Comparison of ENCODE assay signal across 15 cellular contexts in the genomic region with DNA sequence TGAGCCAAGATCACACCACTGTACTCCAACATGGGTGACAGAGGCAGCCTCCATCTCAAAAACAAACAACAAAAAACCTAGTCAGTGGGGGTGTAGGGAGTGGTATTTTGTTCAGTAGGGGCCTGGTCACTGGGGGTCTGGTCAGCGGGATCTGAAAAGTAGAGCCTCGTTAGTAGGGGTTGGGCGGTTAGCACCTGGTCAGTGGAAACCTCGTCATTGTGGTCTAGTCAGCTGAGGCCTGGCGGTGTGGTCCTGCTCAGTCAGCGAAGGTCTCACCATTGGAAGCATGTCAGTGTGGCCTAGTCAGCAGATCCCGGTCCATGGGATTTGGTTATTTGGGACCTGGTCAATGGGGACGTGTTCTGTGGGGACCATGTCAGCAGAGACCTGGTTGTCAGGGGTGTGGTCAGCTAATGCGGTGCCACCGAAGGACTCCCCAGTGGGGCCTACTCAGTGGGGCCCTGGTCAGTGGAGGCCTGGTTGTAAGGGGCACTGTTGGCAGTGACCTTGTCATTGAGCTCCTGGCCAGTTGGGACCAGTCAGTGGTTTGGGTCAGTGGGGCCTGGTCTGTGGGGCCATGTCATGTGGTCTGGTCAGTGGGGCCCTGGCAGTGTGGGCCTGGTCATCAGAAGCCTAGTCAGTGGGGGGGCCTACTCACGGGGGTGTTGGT.
DNase-seq lines count a peak whose midpoint lies in the region; ATAC-seq and TF ChIP-seq lines count a peak whose summit lies in the region.
"Had no signal": no experiment of that assay in that cellular context is flagged by ENCODE, and none has a peak within 500 bp of the region (broad histone marks: within the 10 kb centered on the region; RNA-seq: fewer than 3 reads in every experiment).

No MANE protein-coding gene starts in this region.

- H3K14ac ChIP-seq in IMR-90 (replicated peaks; ENCODE audit: low read depth, low read length) = no peak overlapping the region

- H3K79me1 ChIP-seq in IMR-90 (ENCODE audit: low read depth in 1 of 2, low read length in 2 of 2) = no peaks in the 10 kb centered on the region

- peak overlapping the region; percentile 37 for H3K4me3 Mint-ChIP-seq in endothelial cell (ENCODE audit: unreplicated experiment)
- no peak overlapping the region for H3K4me3 Mint-ChIP-seq in activated T-cell treated with anti-CD3 and anti-CD28 coated beads, Interleukin-2, amount 50 U/mL, for 24 hours
- H3K4me3 Mint-ChIP-seq: CD4-positive, alpha-beta T cell; GM23338 had no signal

- TF ChIP-seq CTCF in IMR-90 (conservative IDR thresholded peaks at IDR 0.05; ENCODE audit: low read depth, low read length) (no peak), endothelial cell (IDR thresholded peaks at IDR 0.05; ENCODE audit: unreplicated experiment) (no peak), prostate gland (IDR thresholded peaks at IDR 0.05) (no peak)

- no peak overlapping the region for H4K8ac ChIP-seq in IMR-90 (ENCODE audit: low read depth in 2 of 2, low read length in 2 of 2)

- CTCF ChIA-PET in IMR-90 (lab: Yijun Ruan, JAX) = no interaction called here

- no peaks in the 10 kb centered on the region for H3K9me1 ChIP-seq in IMR-90 (ENCODE audit: insufficient read depth, low read length)

- peaks cover 10% of the 10 kb centered on the region for H3K36me3 Mint-ChIP-seq in endothelial cell (ENCODE audit: low read depth, unreplicated experiment)
- H3K36me3 Mint-ChIP-seq in activated T-cell treated with anti-CD3 and anti-CD28 coated beads, Interleukin-2, amount 50 U/mL, for 24 hours (ENCODE audit: low read depth) = no peaks in the 10 kb centered on the region

- intact Hi-C loops in IMR-90 (cut with micrococcal nuclease) = no loop called here
- intact Hi-C loops in prostate gland (cut with DNase I) = no loop called here

- peaks cover 27% of the 10 kb centered on the region for H3K9me3 Mint-ChIP-seq in endothelial cell (ENCODE audit: unreplicated experiment)
- no peaks in the 10 kb centered on the region for H3K9me3 Mint-ChIP-seq in activated T-cell treated with anti-CD3 and anti-CD28 coated beads, Interleukin-2, amount 50 U/mL, for 24 hours
- H3K9me3 Mint-ChIP-seq: CD4-positive, alpha-beta T cell had no signal

- no peak overlapping the region for H2AK5ac ChIP-seq in IMR-90 (ENCODE audit: low read depth, low read length)

- peak; percentile 40 for DNase-seq in activated CD8-positive, alpha-beta memory T cell treated with anti-CD3 and anti-CD28 coated beads, Interleukin-2, amount 50 U/mL, for 48 hours
- no peak for DNase-seq in activated CD8-positive, alpha-beta memory T cell treated with anti-CD3 and anti-CD28 coated beads, Interleukin-2, amount 50 U/mL, for 4 hours
- no peak for DNase-seq in IMR-90
- no peak for DNase-seq in endothelial cell (ENCODE audit: low spot score)
- no peak for DNase-seq in activated T-cell treated with anti-CD3 and anti-CD28 coated beads, Interleukin-2, amount 50 U/mL, for 24 hours
- DNase-seq in prostate gland (ENCODE audit: low spot score) = no peak
- no peak for DNase-seq in stimulated activated CD4-positive, alpha-beta T cell treated with anti-CD3 and anti-CD28 coated beads, Interleukin-4, amount 100 ng/mL, for 24 hours
- DNase-seq: ACHN, Calu3, DMS79 treated with DMSO at 0.1 percent for 48 hours, EL, H7 had no signal

- no TSS peak for BruUV-seq in IMR-90 (replicated peaks; lab: Mats Ljungman, UMichigan)

- no peak overlapping the region for H4K5ac ChIP-seq in IMR-90 (ENCODE audit: low read depth, low read length)

- in situ Hi-C loops in IMR-90 (cut with MboI; ENCODE audit: low sequenced_read_pairs) = no loop called here

- no peak overlapping the region for H3K9ac ChIP-seq in IMR-90 (ENCODE audit: low read depth, low read length)
- H3K9ac ChIP-seq: BLaER1 treated with 17β-estradiol and CSF1 and Interleukin-3, amounts not matched to agents 10 nM and 100 nM had no signal

- no peak overlapping the region for H2AFZ ChIP-seq in IMR-90 (replicated peaks; ENCODE audit: low read length, poor library complexity)
- H2AFZ ChIP-seq: GM23338 had no signal

- H3K36me3 ChIP-seq in IMR-90 (ENCODE audit: control insufficient read depth, insufficient read depth, low read length) = no peaks in the 10 kb centered on the region
- no peaks in the 10 kb centered on the region for H3K36me3 ChIP-seq in prostate gland
- H3K36me3 ChIP-seq: BLaER1 treated with 17β-estradiol and CSF1 and Interleukin-3, amounts not matched to agents 10 nM and 100 nM had no signal

- no peak overlapping the region for H3K4me3 ChIP-seq in IMR-90 (ENCODE audit: insufficient read depth, low read depth, low read length)
- no peak overlapping the region for H3K4me3 ChIP-seq in prostate gland
- H3K4me3 ChIP-seq: BLaER1 treated with 17β-estradiol and CSF1 and Interleukin-3, amounts not matched to agents 10 nM and 100 nM; GM23338 had no signal

- ATAC-seq in IMR-90 (ENCODE audit: low read depth) = no peak
- ATAC-seq: GM23338 had no signal

- POLR2A ChIA-PET in IMR-90 (lab: Charles Lee; ENCODE audit: unreplicated experiment) = no interaction called here

- no peak overlapping the region for H3K23ac ChIP-seq in IMR-90 (ENCODE audit: low read depth, low read length)

- no peak overlapping the region for H2BK5ac ChIP-seq in IMR-90 (ENCODE audit: low read depth, low read length, poor library complexity, severe bottlenecking)

- H3K27ac ChIP-seq in IMR-90 (ENCODE audit: insufficient read depth, low read length) = no peak overlapping the region
- no peak overlapping the region for H3K27ac ChIP-seq in prostate gland
- H3K27ac ChIP-seq: BLaER1 treated with 17β-estradiol and CSF1 and Interleukin-3, amounts not matched to agents 10 nM and 100 nM had no signal

- H3K27me3 Mint-ChIP-seq in endothelial cell (ENCODE audit: unreplicated experiment) = peaks cover 20% of the 10 kb centered on the region
- no peaks in the 10 kb centered on the region for H3K27me3 Mint-ChIP-seq in activated T-cell treated with anti-CD3 and anti-CD28 coated beads, Interleukin-2, amount 50 U/mL, for 24 hours
- H3K27me3 Mint-ChIP-seq: CD4-positive, alpha-beta T cell had no signal

- TF ChIP-seq RAD21 in IMR-90 (IDR thresholded peaks at IDR 0.05; ENCODE audit: low read length) = no peak

- H3K4me1 ChIP-seq in IMR-90 (ENCODE audit: control insufficient read depth, insufficient read depth, low read length) (no peaks in the 10 kb centered on the region), prostate gland (replicated peaks) (no peaks in the 10 kb centered on the region)

- H3K4me1 Mint-ChIP-seq in endothelial cell (ENCODE audit: unreplicated experiment) = no peaks in the 10 kb centered on the region
- H3K4me1 Mint-ChIP-seq in activated T-cell treated with anti-CD3 and anti-CD28 coated beads, Interleukin-2, amount 50 U/mL, for 24 hours (ENCODE audit: low read depth) = no peaks in the 10 kb centered on the region
- H3K4me1 Mint-ChIP-seq: GM23338 had no signal

- no peak overlapping the region for H4K91ac ChIP-seq in IMR-90 (ENCODE audit: insufficient read depth, low read depth, low read length)

- dilution Hi-C loops in IMR-90 (cut with HindIII; ENCODE audit: low sequenced_read_pairs, unreplicated experiment) = no loop called here

- no peak overlapping the region for H3K18ac ChIP-seq in IMR-90 (ENCODE audit: low read depth, low read length)

- no peak overlapping the region for H3K4ac ChIP-seq in IMR-90 (ENCODE audit: low read depth, low read length)

- H3K4me2 ChIP-seq in IMR-90 (ENCODE audit: low read depth, low read length) = no peak overlapping the region
- H3K4me2 ChIP-seq: GM23338 had no signal

- H3K56ac ChIP-seq in IMR-90 (ENCODE audit: extremely low read depth, insufficient read depth, low read length) = no peak overlapping the region

- H2BK20ac ChIP-seq in IMR-90 (ENCODE audit: low read depth, low read length) = no peak overlapping the region

- H3K27me3 ChIP-seq in IMR-90 (ENCODE audit: control insufficient read depth, insufficient read depth, low read length) = no peaks in the 10 kb centered on the region
- H3K27me3 ChIP-seq in prostate gland (replicated peaks; ENCODE audit: insufficient read depth) = no peaks in the 10 kb centered on the region
- H3K27me3 ChIP-seq: BLaER1 treated with 17β-estradiol and CSF1 and Interleukin-3, amounts not matched to agents 10 nM and 100 nM had no signal

- no peak overlapping the region for H2BK15ac ChIP-seq in IMR-90 (ENCODE audit: low read depth, low read length)

- H4K20me1 ChIP-seq in IMR-90 (ENCODE audit: insufficient read depth, low read length) = no peaks in the 10 kb centered on the region
- H4K20me1 ChIP-seq: BLaER1 treated with 17β-estradiol and CSF1 and Interleukin-3, amounts not matched to agents 10 nM and 100 nM had no signal

- no peak overlapping the region for H2BK120ac ChIP-seq in IMR-90 (ENCODE audit: low read depth, low read length)

- peak overlapping the region; percentile 70 for H2AK9ac ChIP-seq in IMR-90 (replicated peaks; ENCODE audit: low read depth, low read length, poor library complexity)

- H3K9me3 ChIP-seq in IMR-90 (ENCODE audit: control insufficient read depth, insufficient read depth, low read length) (no peaks in the 10 kb centered on the region), prostate gland (no peaks in the 10 kb centered on the region)

- 93% methylated on average over 2 of the region's 11 CpGs; no CpG with 5 or more reads in 1 of the 2 experiments for WGBS in IMR-90 (ENCODE audit: extremely low coverage in 2 of 2, insufficient read length in 1 of 2), 2 experiments
- 94% methylated on average over 11 of the region's 11 CpGs for WGBS in prostate gland

- H3K27ac Mint-ChIP-seq in endothelial cell (ENCODE audit: unreplicated experiment) = no peak overlapping the region
- no peak overlapping the region for H3K27ac Mint-ChIP-seq in activated T-cell treated with anti-CD3 and anti-CD28 coated beads, Interleukin-2, amount 50 U/mL, for 24 hours
- H3K27ac Mint-ChIP-seq: CD4-positive, alpha-beta T cell; GM23338 had no signal

- no peak for TF ChIP-seq POLR2A in IMR-90 (IDR thresholded peaks at IDR 0.05; ENCODE audit: low read depth, low read length)
- no peak for TF ChIP-seq POLR2A in prostate gland (IDR thresholded peaks at IDR 0.05)

TF ChIP-seq in IMR-90, 13 proteins besides CTCF, POLR2A, EP300 and RAD21:
- TF ChIP-seq MXI1 (IDR thresholded peaks at IDR 0.05; ENCODE audit: borderline replicate concordance, low read depth, low read length) (no peak), BHLHE40 (IDR thresholded peaks at IDR 0.05; ENCODE audit: low read depth, low read length) (no peak), CEBPB (IDR thresholded peaks at IDR 0.05; ENCODE audit: low read depth, low read length) (no peak)
TF ChIP-seq in IMR-90: peak in this region for 0.
